24 cellular contexts compared by ENCODE assay signal in genomic region chr10:131387018-131387529, GRCh38.
"Had no signal": no experiment of that assay in that cellular context is flagged by ENCODE, and none has a peak within 500 bp of the region (broad histone marks: within the 10 kb centered on the region; RNA-seq: fewer than 3 reads in every experiment).

No MANE protein-coding gene starts in this region.

- H3K27ac Mint-ChIP-seq: natural killer cell treated with Interleukin-12 subunit alpha and Interleukin-12 subunit beta and Interleukin-15 and Interleukin-18, amount 100 ng/mL, for 72 hours; neural progenitor cell; stimulated activated naive B cell treated with anti-CD40 and anti-IgM and Interleukin-4, amounts not matched to agents 10 μg/mL and 1 μg/mL and 100 μg/mL, for 72 hours; stimulated activated naive CD8-positive, alpha-beta T cell treated with anti-CD3 and anti-CD28 coated beads, Interleukin-15, amount 100 ng/mL, for 72 hours had no signal

- H3K27ac ChIP-seq: colonic mucosa, left ventricle myocardium inferior, neural progenitor cell, parathyroid adenoma, psoas muscle, right lobe of liver, testis, tibial nerve, upper lobe of right lung, vagina had no signal

- H3K27me3 ChIP-seq: colonic mucosa, right lobe of liver, testis, tibial nerve, upper lobe of right lung, vagina had no signal

- H3K36me3 ChIP-seq: colonic mucosa, left ventricle myocardium inferior, neural progenitor cell, right lobe of liver, tibial nerve, upper lobe of right lung, vagina had no signal

- H3K9me3 Mint-ChIP-seq: natural killer cell treated with Interleukin-12 subunit alpha and Interleukin-12 subunit beta and Interleukin-15 and Interleukin-18, amount 100 ng/mL, for 72 hours; neural progenitor cell had no signal

- H3K4me2 ChIP-seq: neural progenitor cell had no signal

- H3K4me3 Mint-ChIP-seq: natural killer cell treated with Interleukin-12 subunit alpha and Interleukin-12 subunit beta and Interleukin-15 and Interleukin-18, amount 100 ng/mL, for 72 hours; neural progenitor cell; stimulated activated naive B cell treated with anti-CD40 and anti-IgM and Interleukin-4, amounts not matched to agents 10 μg/mL and 1 μg/mL and 100 μg/mL, for 72 hours; stimulated activated naive CD8-positive, alpha-beta T cell treated with anti-CD3 and anti-CD28 coated beads, Interleukin-15, amount 100 ng/mL, for 72 hours had no signal

- H3K4me3 ChIP-seq: colonic mucosa, left ventricle myocardium inferior, lung, neural progenitor cell, psoas muscle, right lobe of liver, testis, tibial nerve, upper lobe of right lung, vagina had no signal

- H3K9ac ChIP-seq: neural progenitor cell, parathyroid adenoma had no signal

- H3K9me3 ChIP-seq: colonic mucosa, left ventricle myocardium inferior, psoas muscle, right lobe of liver, testis, upper lobe of right lung, vagina had no signal

- H2AFZ ChIP-seq: neural progenitor cell, parathyroid adenoma had no signal

- H3K36me3 Mint-ChIP-seq: natural killer cell treated with Interleukin-12 subunit alpha and Interleukin-12 subunit beta and Interleukin-15 and Interleukin-18, amount 100 ng/mL, for 72 hours; neural progenitor cell; stimulated activated naive B cell treated with anti-CD40 and anti-IgM and Interleukin-4, amounts not matched to agents 10 μg/mL and 1 μg/mL and 100 μg/mL, for 72 hours had no signal

- H3K4me1 ChIP-seq: colonic mucosa, left ventricle myocardium inferior, neural progenitor cell, parathyroid adenoma, psoas muscle, right lobe of liver, testis, tibial nerve, upper lobe of right lung, vagina had no signal

- H3K79me2 ChIP-seq: parathyroid adenoma had no signal

- H3K4me1 Mint-ChIP-seq: neural progenitor cell; stimulated activated naive B cell treated with anti-CD40 and anti-IgM and Interleukin-4, amounts not matched to agents 10 μg/mL and 1 μg/mL and 100 μg/mL, for 72 hours; stimulated activated naive CD8-positive, alpha-beta T cell treated with anti-CD3 and anti-CD28 coated beads, Interleukin-15, amount 100 ng/mL, for 72 hours had no signal

- DNase-seq: colonic mucosa; effector CD4-positive, alpha-beta T cell; glutamatergic neuron; kidney; left cardiac atrium; left ventricle myocardium inferior; mesenchymal stem cell; midbrain; occipital lobe; psoas muscle; retina; right lobe of liver; stimulated activated CD4-positive, alpha-beta T cell treated with anti-CD3 and anti-CD28 coated beads, Interleukin-2, amount 100 ng/mL, for 24 hours; stimulated activated CD4-positive, alpha-beta T cell treated with anti-CD3 and anti-CD28 coated beads, Interleukin-4, amount 100 ng/mL, for 4 hours; stimulated activated naive B cell treated with anti-CD40 and anti-IgM and Interleukin-4, amounts not matched to agents 10 μg/mL and 1 μg/mL and 100 μg/mL, for 72 hours; stimulated activated naive CD8-positive, alpha-beta T cell treated with anti-CD3 and anti-CD28 coated beads, Interleukin-15, amount 100 ng/mL, for 72 hours; testis; upper lobe of right lung had no signal

- H3K27me3 Mint-ChIP-seq: stimulated activated naive CD8-positive, alpha-beta T cell treated with anti-CD3 and anti-CD28 coated beads, Interleukin-15, amount 100 ng/mL, for 72 hours had no signal
